ENCODE assay signal across 12 cellular contexts in the genomic region with DNA sequence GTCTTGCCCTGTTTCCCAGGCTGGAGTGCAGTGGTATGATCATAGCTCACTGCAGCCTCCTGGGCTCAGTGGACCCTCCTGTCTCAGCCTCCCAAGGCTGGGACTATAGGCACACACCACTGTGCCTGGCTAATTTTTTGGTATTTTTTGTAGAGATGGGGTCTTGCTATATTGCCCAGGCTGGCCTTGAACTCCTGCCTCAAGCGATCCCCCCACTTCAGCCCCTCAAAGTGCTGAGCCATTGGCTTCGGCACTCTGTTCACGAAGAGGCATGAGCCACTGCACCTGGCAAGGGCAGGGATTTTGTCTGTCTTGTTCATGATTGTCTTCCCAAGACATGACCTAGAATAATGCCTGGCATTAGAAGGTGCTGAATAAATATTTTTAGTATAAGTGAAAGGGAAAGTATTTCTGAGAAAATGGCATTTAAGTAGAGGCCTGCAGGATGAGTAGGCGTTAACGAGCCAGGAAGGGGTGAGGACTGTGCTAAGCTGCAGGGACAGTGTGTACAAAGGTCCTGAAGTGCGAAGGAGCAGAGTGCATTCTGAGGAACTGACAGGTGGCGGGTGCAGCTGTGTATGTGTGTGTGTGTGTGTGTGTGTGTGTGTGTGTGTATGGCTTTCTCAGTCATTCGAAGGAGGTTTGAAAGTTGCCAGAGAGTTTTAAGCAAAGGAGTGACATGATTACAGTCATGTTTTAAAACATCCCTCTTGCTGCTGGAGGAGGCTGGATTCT. TPM values are rescaled to one million over a fixed set of nuclear protein-coding genes. Genes with fewer than 3 reads are reported as not detected.
DNase-seq lines count a peak whose midpoint lies in the region; ATAC-seq and TF ChIP-seq lines count a peak whose summit lies in the region.
"Had no signal": no experiment of that assay in that cellular context is flagged by ENCODE, and none has a peak within 500 bp of the region (broad histone marks: within the 10 kb centered on the region; RNA-seq: fewer than 3 reads in every experiment).

No MANE protein-coding gene starts in this region.

- CTCF ChIA-PET in CD8-positive, alpha-beta T cell (lab: Charles Lee): no interaction called here
- CTCF ChIA-PET in activated CD8-positive, alpha-beta T cell treated with anti-CD3 and anti-CD28 coated beads, Interleukin-2, amount 10 ng/mL, durations not matched to agents 7 days and 5 days (lab: Charles Lee): interaction anchor here (1.0 kb wide), 1 partner anchor 11 kb away, joined by 3 read pairs; no protein-coding TSS in a partner anchor

- peaks cover 13% of the 10 kb centered on the region for H3K4me1 ChIP-seq in CD8-positive, alpha-beta T cell (ENCODE audit: insufficient read depth, low read length)
- H3K4me1 ChIP-seq in mucosa of descending colon (ENCODE audit: low read depth): peaks cover 31% of the 10 kb centered on the region

- H3K4me1 Mint-ChIP-seq in CD8-positive, alpha-beta T cell (ENCODE audit: low read depth): peaks cover 6% of the 10 kb centered on the region
- H3K4me1 Mint-ChIP-seq in activated CD8-positive, alpha-beta T cell treated with anti-CD3 and anti-CD28 coated beads, Interleukin-2, amount 10 ng/mL, durations not matched to agents 7 days and 5 days (ENCODE audit: low read depth): peaks cover 24% of the 10 kb centered on the region

- DNase-seq in CD8-positive, alpha-beta T cell: peak in 2 of 7 experiments; percentile 10 to 28
- DNase-seq in HT-29 (ENCODE audit: low spot score): peak; percentile 79
- peak; percentile 52 for DNase-seq in activated CD8-positive, alpha-beta T cell treated with anti-CD3 and anti-CD28 coated beads, Interleukin-2, amount 10 ng/mL, durations not matched to agents 7 days and 5 days
- peak; percentile 80 to 92 (median 83) for DNase-seq in mucosa of descending colon
- DNase-seq: activated T-cell treated with anti-CD3 and anti-CD28 coated beads, Interleukin-2, amount 50 U/mL, for 4 hours; HCEC 1CT; NCI-H2227 treated with DMSO at 0.1 percent for 48 hours; SW 1271 had no signal

- H3K36me3 Mint-ChIP-seq in CD8-positive, alpha-beta T cell: no peaks in the 10 kb centered on the region
- H3K36me3 Mint-ChIP-seq in activated CD8-positive, alpha-beta T cell treated with anti-CD3 and anti-CD28 coated beads, Interleukin-2, amount 10 ng/mL, durations not matched to agents 7 days and 5 days (ENCODE audit: low read depth): no peaks in the 10 kb centered on the region

- H3K9me3 ChIP-seq in CD8-positive, alpha-beta T cell (ENCODE audit: low read length): no peaks in the 10 kb centered on the region
- H3K9me3 ChIP-seq in mucosa of descending colon: no peaks in the 10 kb centered on the region

- H3K27me3 ChIP-seq in CD8-positive, alpha-beta T cell (ENCODE audit: insufficient read depth, low read length): no peaks in the 10 kb centered on the region

- H3K4me3 Mint-ChIP-seq in CD8-positive, alpha-beta T cell: no peak overlapping the region
- H3K4me3 Mint-ChIP-seq in activated CD8-positive, alpha-beta T cell treated with anti-CD3 and anti-CD28 coated beads, Interleukin-2, amount 10 ng/mL, durations not matched to agents 7 days and 5 days: no peak overlapping the region
- H3K4me3 Mint-ChIP-seq: activated T-cell treated with anti-CD3 and anti-CD28 coated beads, Interleukin-2, amount 50 U/mL, for 4 hours had no signal

- peaks cover 4% of the 10 kb centered on the region for H3K27me3 Mint-ChIP-seq in CD8-positive, alpha-beta T cell (ENCODE audit: low read depth)
- peaks cover 1% of the 10 kb centered on the region for H3K27me3 Mint-ChIP-seq in activated CD8-positive, alpha-beta T cell treated with anti-CD3 and anti-CD28 coated beads, Interleukin-2, amount 10 ng/mL, durations not matched to agents 7 days and 5 days (ENCODE audit: low read depth)

- H3K9me3 Mint-ChIP-seq in CD8-positive, alpha-beta T cell: no peaks in the 10 kb centered on the region
- no peaks in the 10 kb centered on the region for H3K9me3 Mint-ChIP-seq in activated CD8-positive, alpha-beta T cell treated with anti-CD3 and anti-CD28 coated beads, Interleukin-2, amount 10 ng/mL, durations not matched to agents 7 days and 5 days (ENCODE audit: insufficient read depth)
- H3K9me3 Mint-ChIP-seq: activated T-cell treated with anti-CD3 and anti-CD28 coated beads, Interleukin-2, amount 50 U/mL, for 4 hours had no signal

- H3K36me3 ChIP-seq in CD8-positive, alpha-beta T cell (ENCODE audit: insufficient read depth, low read length): no peaks in the 10 kb centered on the region
- no peaks in the 10 kb centered on the region for H3K36me3 ChIP-seq in mucosa of descending colon (ENCODE audit: low read depth)

- no peak for TF ChIP-seq CTCF in CD8-positive, alpha-beta T cell (IDR thresholded peaks at IDR 0.05)
- no peak for TF ChIP-seq CTCF in mucosa of descending colon (IDR thresholded peaks at IDR 0.05)

- peak; percentile 52 for ATAC-seq in CD8-positive, alpha-beta T cell
- peak; percentile 77 for ATAC-seq in activated CD8-positive, alpha-beta T cell treated with anti-CD3 and anti-CD28 coated beads, Interleukin-2, amount 10 ng/mL, durations not matched to agents 7 days and 5 days
- peak; percentile 95 for ATAC-seq in mucosa of descending colon
- no peak for ATAC-seq in HG03442 (IDR thresholded peaks at IDR 0.05; ENCODE audit: unreplicated experiment)
- no peak for ATAC-seq in HG03439 (IDR thresholded peaks at IDR 0.05; ENCODE audit: unreplicated experiment)
- no peak for ATAC-seq in HG02938 (IDR thresholded peaks at IDR 0.05; ENCODE audit: unreplicated experiment)
- ATAC-seq in HG03097 (IDR thresholded peaks at IDR 0.05; ENCODE audit: low FRiP score, unreplicated experiment): no peak
- ATAC-seq: activated T-cell treated with anti-CD3 and anti-CD28 coated beads, Interleukin-2, amount 50 U/mL, for 4 hours had no signal

- intact Hi-C loops in CD8-positive, alpha-beta T cell (cut with DNase I, micrococcal nuclease): no loop called here
- intact Hi-C loops in mucosa of descending colon (cut with DNase I, micrococcal nuclease): no loop called here

- H3K27ac ChIP-seq in CD8-positive, alpha-beta T cell (ENCODE audit: low read depth, low read length): no peak overlapping the region

- H3K4me3 ChIP-seq in CD8-positive, alpha-beta T cell (ENCODE audit: low read depth, low read length): no peak overlapping the region
- H3K4me3 ChIP-seq in mucosa of descending colon: no peak overlapping the region

- POLR2A ChIA-PET in CD8-positive, alpha-beta T cell (lab: Charles Lee): no interaction called here
- POLR2A ChIA-PET in activated CD8-positive, alpha-beta T cell treated with anti-CD3 and anti-CD28 coated beads, Interleukin-2, amount 10 ng/mL, durations not matched to agents 7 days and 5 days (lab: Charles Lee): no interaction called here

- no peak overlapping the region for H3K27ac Mint-ChIP-seq in CD8-positive, alpha-beta T cell
- H3K27ac Mint-ChIP-seq in activated CD8-positive, alpha-beta T cell treated with anti-CD3 and anti-CD28 coated beads, Interleukin-2, amount 10 ng/mL, durations not matched to agents 7 days and 5 days: peak overlapping the region; percentile 11

RNA-seq across cellular contexts. Expression of gene VEGFA, which starts 43.0 kb away (rescaled TPM):
- total RNA-seq in CD8-positive, alpha-beta T cell: 1 to 10 TPM; 4.6 to 5.3 TPM
- 154 and 170 TPM in 2 replicates for total RNA-seq in HT-29 (2014; rRNA removed; shearing (Covaris generic))
- 10 to 100 TPM; 37.9 to 39.3 TPM for total RNA-seq in activated CD8-positive, alpha-beta T cell treated with anti-CD3 and anti-CD28 coated beads, Interleukin-2, amount 10 ng/mL, durations not matched to agents 7 days and 5 days
- total RNA-seq in mucosa of descending colon: 100 to 1,000 TPM in 1 of 3 donors, 10 to 100 TPM in 2; 89.4 to 165 (median 94.7) TPM

Comparison
In these comparisons a context has a peak if more than half of its experiments do, and no peak if none do; other contexts are left out.
1. ATAC-seq: peak in CD8-positive, alpha-beta T cell (single experiment), activated CD8-positive, alpha-beta T cell treated with anti-CD3 and anti-CD28 coated beads, Interleukin-2, amount 10 ng/mL, durations not matched to agents 7 days and 5 days (single experiment) and mucosa of descending colon (single experiment); none in HG03442 (single experiment), HG03439 (single experiment), HG02938 (single experiment) and HG03097 (single experiment).
2. RNA of gene VEGFA, which starts 43.0 kb away (total RNA-seq): 154 to 170 TPM in HT-29, 89.4 to 165 TPM in mucosa of descending colon and 37.9 to 39.3 TPM in activated CD8-positive, alpha-beta T cell treated with anti-CD3 and anti-CD28 coated beads, Interleukin-2, amount 10 ng/mL, durations not matched to agents 7 days and 5 days; 4.6 to 5.3 TPM in CD8-positive, alpha-beta T cell; every median in the first group is over 4 times any median in the second.